In the genomic region with DNA sequence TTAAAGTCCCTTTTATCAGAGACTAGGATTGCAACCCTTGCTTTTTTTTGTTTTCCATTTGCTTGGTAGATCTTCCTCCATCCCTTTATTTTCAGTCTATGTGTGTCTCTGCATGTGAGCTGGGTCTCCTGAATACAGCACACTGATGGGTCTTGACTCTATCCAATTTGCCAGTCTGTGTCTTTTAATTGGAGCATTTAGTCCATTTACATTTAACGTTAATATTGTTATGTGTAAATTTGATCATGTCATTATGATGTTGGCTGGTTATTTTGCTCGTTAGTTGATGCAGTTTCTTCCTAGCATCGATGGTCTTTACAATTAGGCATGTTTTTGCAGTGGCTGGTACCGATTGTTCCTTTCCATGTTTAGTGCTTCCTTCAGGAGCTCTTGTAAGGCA, we compare ENCODE assay signal across 4 cellular contexts. TPM values are rescaled to one million over a fixed set of nuclear protein-coding genes. Genes with fewer than 3 reads are reported as not detected.
DNase-seq lines count a peak whose midpoint lies in the region; ATAC-seq, FAIRE-seq and TF ChIP-seq lines count a peak whose summit lies in the region.
"Not testable (repeated sequence)": the region's sequence is repeated elsewhere in the genome, so short reads cannot be mapped to it uniquely, and the experiment has no call there.
"Had no signal": no experiment of that assay in that cellular context is flagged by ENCODE, and none has a peak within 500 bp of the region (broad histone marks: within the 10 kb centered on the region; RNA-seq: fewer than 3 reads in every experiment).

No MANE protein-coding gene starts in this region.

- BruUV-seq in K562 (replicated peaks; lab: Mats Ljungman, UMichigan) = not testable (repeated sequence)

- not testable (repeated sequence) for ATAC-seq in activated CD8-positive, alpha-beta T cell treated with anti-CD3 and anti-CD28 coated beads, Interleukin-2, amount 10 ng/mL, durations not matched to agents 7 days and 5 days; K562

- H3K4me3 ChIP-seq in K562 = not testable (repeated sequence)

- TF ChIP-seq EP300 in K562 (IDR thresholded peaks at IDR 0.05; ENCODE audit: low read length) = not testable (repeated sequence)

- intact Hi-C loops in activated CD4-positive, alpha-beta T cell treated with anti-CD3 and anti-CD28 coated beads, Interleukin-2, amount 10 ng/mL, durations not matched to agents 24 days and 14 days (cut with micrococcal nuclease); K562 (cut with micrococcal nuclease): not testable (repeated sequence)

- H3K4me1 Mint-ChIP-seq in activated CD4-positive, alpha-beta T cell treated with anti-CD3 and anti-CD28 coated beads, Interleukin-2, amount 10 ng/mL, durations not matched to agents 24 days and 14 days = peaks cover 45% of the 10 kb centered on the region
- H3K4me1 Mint-ChIP-seq in activated CD8-positive, alpha-beta T cell treated with anti-CD3 and anti-CD28 coated beads, Interleukin-2, amount 10 ng/mL, durations not matched to agents 7 days and 5 days (ENCODE audit: low read depth) = peaks cover 62% of the 10 kb centered on the region

- not testable (repeated sequence) for H3K4me1 ChIP-seq in K562 (replicated peaks in 1 of 2; ENCODE audit: control insufficient read depth in 2 of 2, insufficient read depth in 2 of 2, low read length in 2 of 2)

- not testable (repeated sequence) for H3K9ac ChIP-seq in K562 (ENCODE audit: insufficient read depth in 1 of 2, low read depth in 2 of 2, low read length in 2 of 2)

- H3K4me2 ChIP-seq in K562 (ENCODE audit: insufficient read depth, low read length) = not testable (repeated sequence)

- not testable (repeated sequence) for H3K4me3 Mint-ChIP-seq in activated CD4-positive, alpha-beta T cell treated with anti-CD3 and anti-CD28 coated beads, Interleukin-2, amount 10 ng/mL, durations not matched to agents 24 days and 14 days; activated CD8-positive, alpha-beta T cell treated with anti-CD3 and anti-CD28 coated beads, Interleukin-2, amount 10 ng/mL, durations not matched to agents 7 days and 5 days

- H3K27me3 Mint-ChIP-seq in activated CD4-positive, alpha-beta T cell treated with anti-CD3 and anti-CD28 coated beads, Interleukin-2, amount 10 ng/mL, durations not matched to agents 24 days and 14 days; activated CD8-positive, alpha-beta T cell treated with anti-CD3 and anti-CD28 coated beads, Interleukin-2, amount 10 ng/mL, durations not matched to agents 7 days and 5 days (ENCODE audit: low read depth): not testable (repeated sequence)

- FAIRE-seq in K562 (lab: Jason Lieb, UNC) = not testable (repeated sequence)

- not testable (repeated sequence) for H3K79me2 ChIP-seq in K562 (ENCODE audit: control insufficient read depth, insufficient read depth, low read length)

- not testable (repeated sequence) for DNase-seq in activated CD4-positive, alpha-beta T cell treated with anti-CD3 and anti-CD28 coated beads, Interleukin-2, amount 10 ng/mL, durations not matched to agents 24 days and 14 days; activated CD8-positive, alpha-beta T cell treated with anti-CD3 and anti-CD28 coated beads, Interleukin-2, amount 10 ng/mL, durations not matched to agents 7 days and 5 days; K562 (ENCODE audit: extremely low read depth in 1 of 4, low spot score in 3 of 4)

- CTCF ChIA-PET in activated CD8-positive, alpha-beta T cell treated with anti-CD3 and anti-CD28 coated beads, Interleukin-2, amount 10 ng/mL, durations not matched to agents 7 days and 5 days (lab: Charles Lee); K562 (lab: Yijun Ruan, JAX; ENCODE audit: low intra/inter-chr PET ratio): not testable (repeated sequence)

- WGBS in K562 (ENCODE audit: insufficient coverage, low coverage, missing lambda C conversion rate) = 0% methylated on average over 4 of the region's 4 CpGs

- H3K9me3 Mint-ChIP-seq in activated CD4-positive, alpha-beta T cell treated with anti-CD3 and anti-CD28 coated beads, Interleukin-2, amount 10 ng/mL, durations not matched to agents 24 days and 14 days; activated CD8-positive, alpha-beta T cell treated with anti-CD3 and anti-CD28 coated beads, Interleukin-2, amount 10 ng/mL, durations not matched to agents 7 days and 5 days (ENCODE audit: insufficient read depth): not testable (repeated sequence)

- not testable (repeated sequence) for H3K27me3 ChIP-seq in K562 (ENCODE audit: control insufficient read depth in 2 of 2, insufficient read depth in 2 of 2, low read length in 2 of 2)

- not testable (repeated sequence) for H3K9me1 ChIP-seq in K562 (ENCODE audit: control insufficient read depth, insufficient read depth, low read length)

- H2AFZ ChIP-seq in K562 (ENCODE audit: low read depth, low read length) = not testable (repeated sequence)

- POLR2A ChIA-PET in activated CD8-positive, alpha-beta T cell treated with anti-CD3 and anti-CD28 coated beads, Interleukin-2, amount 10 ng/mL, durations not matched to agents 7 days and 5 days (lab: Charles Lee) = interaction anchor here (1.0 kb wide), 1 partner anchor 21 kb away, joined by 4 read pairs; the partner anchor contains the start of gene OAS2
- POLR2A ChIA-PET in K562 (lab: Yijun Ruan, JAX) = not testable (repeated sequence)

- in situ Hi-C loops in K562 (cut with MboI) = not testable (repeated sequence)

- TF ChIP-seq CTCF in K562 (IDR thresholded peaks at IDR 0.05 in 2 of 3, conservative IDR thresholded peaks at IDR 0.05 in 1 of 3; ENCODE audit: insufficient read depth in 2 of 3, low read depth in 1 of 3, low read length in 3 of 3) = not testable (repeated sequence)

- H4K20me1 ChIP-seq in K562 (replicated peaks; ENCODE audit: control insufficient read depth, insufficient read depth, low read length) = not testable (repeated sequence)

- H3K27ac Mint-ChIP-seq in activated CD4-positive, alpha-beta T cell treated with anti-CD3 and anti-CD28 coated beads, Interleukin-2, amount 10 ng/mL, durations not matched to agents 24 days and 14 days = peak overlapping the region; percentile 38
- H3K27ac Mint-ChIP-seq in activated CD8-positive, alpha-beta T cell treated with anti-CD3 and anti-CD28 coated beads, Interleukin-2, amount 10 ng/mL, durations not matched to agents 7 days and 5 days = peak overlapping the region; percentile 2

- TF ChIP-seq RAD21 in K562 (CRISPR knock-in tag; conservative IDR thresholded peaks at IDR 0.05 in 1 of 2, IDR thresholded peaks at IDR 0.05 in 1 of 2) = not testable (repeated sequence)

- not testable (repeated sequence) for H3K27ac ChIP-seq in K562 (ENCODE audit: extremely low read depth, low read depth, low read length)

- not testable (repeated sequence) for H3K9me3 ChIP-seq in K562 (replicated peaks; ENCODE audit: control insufficient read depth, insufficient read depth, low read depth, low read length)

- TF ChIP-seq POLR2A in K562 (conservative IDR thresholded peaks at IDR 0.05) = not testable (repeated sequence)

- peaks cover 92% of the 10 kb centered on the region for H3K36me3 Mint-ChIP-seq in activated CD4-positive, alpha-beta T cell treated with anti-CD3 and anti-CD28 coated beads, Interleukin-2, amount 10 ng/mL, durations not matched to agents 24 days and 14 days (ENCODE audit: low read depth)
- H3K36me3 Mint-ChIP-seq in activated CD8-positive, alpha-beta T cell treated with anti-CD3 and anti-CD28 coated beads, Interleukin-2, amount 10 ng/mL, durations not matched to agents 7 days and 5 days (ENCODE audit: low read depth) = peaks cover 97% of the 10 kb centered on the region

- H3K36me3 ChIP-seq in K562 (ENCODE audit: control insufficient read depth, insufficient read depth, low read length) = not testable (repeated sequence)

RNA-seq across cellular contexts. Expression of gene OAS3, which starts 18.9 kb away (rescaled TPM):
- 47.5 and 48.9 TPM in 2 replicates for total RNA-seq in activated CD4-positive, alpha-beta T cell treated with anti-CD3 and anti-CD28 coated beads, Interleukin-2, amount 10 ng/mL, durations not matched to agents 24 days and 14 days
- total RNA-seq in activated CD8-positive, alpha-beta T cell treated with anti-CD3 and anti-CD28 coated beads, Interleukin-2, amount 10 ng/mL, durations not matched to agents 7 days and 5 days = 100 to 1,000 TPM; 199 to 202 TPM
- total RNA-seq in K562 (2011; cell fraction: chromatin; rRNA removed; ENCODE audit: low replicate concordance) = 1.1 and 3.1 TPM in 2 replicates
- total RNA-seq in K562 (2011; cell fraction: nucleolus; rRNA removed) = 1.7 and 1.8 TPM in 2 replicates
- 1.5 and 2.1 TPM in 2 replicates for total RNA-seq in K562 (2011; cell fraction: nucleoplasm; rRNA removed)
- 1.3 and 1.9 TPM in 2 replicates for total RNA-seq in K562 (2014; rRNA removed)
- 0.69 and 0.77 TPM in 2 replicates for total RNA-seq in K562 (2014; rRNA removed; fragmentation: Illumina TruSeq; extraction: Trizol)
- 0.83 and 1.0 TPM in 2 replicates for total RNA-seq in K562 (2015; rRNA removed; fragmentation: Illumina TruSeq; extraction: Trizol)
- total RNA-seq in K562 (2021) = 1.9 and 4.3 TPM in 2 replicates
- polyA plus RNA-seq in K562 (2011; rRNA removed) = 0.67 and 0.91 TPM in 2 replicates
- 1.1 and 1.3 TPM in 2 replicates for polyA plus RNA-seq in K562 (2011; cell fraction: cytosol; rRNA removed)
- 0.87 and 1.5 TPM in 2 replicates for polyA plus RNA-seq in K562 (2011; cell fraction: nucleus; rRNA removed)
- polyA plus RNA-seq in K562 (2012) = 2.0 and 7.6 TPM in 2 replicates
- polyA plus RNA-seq in K562 (2014; fragmentation: Illumina TruSeq; extraction: Trizol) = 1.7 and 2.0 TPM in 2 replicates
- polyA plus RNA-seq in K562 (2014; fragmentation: Nextera tagmentation; extraction: Ambion mirVana) = under 1 TPM; 0.21 to 0.39 TPM
- polyA plus RNA-seq in K562 (2014; rRNA removed) = 0.82 and 1.7 TPM in 2 replicates
- polyA minus RNA-seq in K562 (2011; rRNA and poly(A)+ RNA removed) = 0.39 and 1.6 TPM in 2 replicates
- 0.73 and 0.76 TPM in 2 replicates for polyA minus RNA-seq in K562 (2011; cell fraction: cytosol; rRNA and poly(A)+ RNA removed)
- polyA minus RNA-seq in K562 (2011; cell fraction: nucleus; rRNA and poly(A)+ RNA removed) = 1.00 and 1.5 TPM in 2 replicates

RNA-seq across cellular contexts. Expression of gene OAS2, which starts 21.2 kb away (rescaled TPM):
- total RNA-seq in activated CD4-positive, alpha-beta T cell treated with anti-CD3 and anti-CD28 coated beads, Interleukin-2, amount 10 ng/mL, durations not matched to agents 24 days and 14 days = 111 and 118 TPM in 2 replicates
- total RNA-seq in activated CD8-positive, alpha-beta T cell treated with anti-CD3 and anti-CD28 coated beads, Interleukin-2, amount 10 ng/mL, durations not matched to agents 7 days and 5 days = 100 to 1,000 TPM; 237 to 242 TPM
- not detected in 2 replicates for total RNA-seq in K562 (2011; cell fraction: chromatin; rRNA removed; ENCODE audit: low replicate concordance)
- not detected in 2 replicates for total RNA-seq in K562 (2011; cell fraction: nucleolus; rRNA removed)
- not detected in 2 replicates for total RNA-seq in K562 (2011; cell fraction: nucleoplasm; rRNA removed)
- total RNA-seq in K562 (2014; rRNA removed) = not detected in 2 replicates
- not detected in 2 replicates for total RNA-seq in K562 (2014; rRNA removed; fragmentation: Illumina TruSeq; extraction: Trizol)
- not detected in 2 replicates for total RNA-seq in K562 (2015; rRNA removed; fragmentation: Illumina TruSeq; extraction: Trizol)
- total RNA-seq in K562 (2021) = 0.13 and 0.22 TPM in 2 replicates
- not detected in 2 replicates for polyA plus RNA-seq in K562 (2011; rRNA removed)
- not detected in 2 replicates for polyA plus RNA-seq in K562 (2011; cell fraction: cytosol; rRNA removed)
- not detected in 2 replicates for polyA plus RNA-seq in K562 (2011; cell fraction: nucleus; rRNA removed)
- 0.03 TPM in 1 of 2 replicates, not detected in the other for polyA plus RNA-seq in K562 (2012)
- 0.14 TPM in 1 of 2 replicates, not detected in the other for polyA plus RNA-seq in K562 (2014; fragmentation: Illumina TruSeq; extraction: Trizol)
- polyA plus RNA-seq in K562 (2014; fragmentation: Nextera tagmentation; extraction: Ambion mirVana) = not detected
- polyA plus RNA-seq in K562 (2014; rRNA removed) = 0.85 TPM in 1 of 2 replicates, not detected in the other
- polyA minus RNA-seq in K562 (2011; rRNA and poly(A)+ RNA removed) = not detected in 2 replicates
- not detected in 2 replicates for polyA minus RNA-seq in K562 (2011; cell fraction: cytosol; rRNA and poly(A)+ RNA removed)
- polyA minus RNA-seq in K562 (2011; cell fraction: nucleus; rRNA and poly(A)+ RNA removed) = not detected in 2 replicates
- total RNA-seq: A673 had no signal

RNA-seq across cellular contexts. Expression of gene OAS1, which starts 50.4 kb away (rescaled TPM):
- 24.5 and 28.0 TPM in 2 replicates for total RNA-seq in activated CD4-positive, alpha-beta T cell treated with anti-CD3 and anti-CD28 coated beads, Interleukin-2, amount 10 ng/mL, durations not matched to agents 24 days and 14 days
- 100 to 1,000 TPM; 143 to 146 TPM for total RNA-seq in activated CD8-positive, alpha-beta T cell treated with anti-CD3 and anti-CD28 coated beads, Interleukin-2, amount 10 ng/mL, durations not matched to agents 7 days and 5 days
- total RNA-seq in K562 (2011; cell fraction: chromatin; rRNA removed; ENCODE audit: low replicate concordance) = not detected in 2 replicates
- not detected in 2 replicates for total RNA-seq in K562 (2011; cell fraction: nucleolus; rRNA removed)
- total RNA-seq in K562 (2011; cell fraction: nucleoplasm; rRNA removed) = not detected in 2 replicates
- total RNA-seq in K562 (2014; rRNA removed) (not detected in 2 replicates), K562 (2014; rRNA removed; fragmentation: Illumina TruSeq; extraction: Trizol) (not detected in 2 replicates), K562 (2015; rRNA removed; fragmentation: Illumina TruSeq; extraction: Trizol) (0.25 TPM in 1 of 2 replicates, not detected in the other), K562 (2021) (0.29 TPM in 1 of 2 replicates, not detected in the other)
- polyA plus RNA-seq in K562 (2011; rRNA removed) (not detected in 2 replicates), K562 (2014; fragmentation: Illumina TruSeq; extraction: Trizol) (not detected in 2 replicates), K562 (2014; fragmentation: Nextera tagmentation; extraction: Ambion mirVana) (under 1 TPM in 1 of 2 experiments, not detected in 1; 0.06 TPM), K562 (2014; rRNA removed) (not detected in 2 replicates)
- not detected in 2 replicates for polyA plus RNA-seq in K562 (2011; cell fraction: cytosol; rRNA removed)
- polyA plus RNA-seq in K562 (2011; cell fraction: nucleus; rRNA removed) = not detected in 2 replicates
- polyA plus RNA-seq in K562 (2012) = 0.22 TPM in 1 of 2 replicates, not detected in the other
- polyA minus RNA-seq in K562 (2011; rRNA and poly(A)+ RNA removed) = not detected in 2 replicates
- not detected in 2 replicates for polyA minus RNA-seq in K562 (2011; cell fraction: cytosol; rRNA and poly(A)+ RNA removed)
- not detected in 2 replicates for polyA minus RNA-seq in K562 (2011; cell fraction: nucleus; rRNA and poly(A)+ RNA removed)

Comparison
In these comparisons a context has a peak if more than half of its experiments do, and no peak if none do; other contexts are left out.
1. RNA of gene OAS2, which starts 21.2 kb away (total RNA-seq): 237 to 242 TPM in activated CD8-positive, alpha-beta T cell treated with anti-CD3 and anti-CD28 coated beads, Interleukin-2, amount 10 ng/mL, durations not matched to agents 7 days and 5 days and 111 to 118 TPM in activated CD4-positive, alpha-beta T cell treated with anti-CD3 and anti-CD28 coated beads, Interleukin-2, amount 10 ng/mL, durations not matched to agents 24 days and 14 days; 0.13 to 0.22 TPM in K562; every median in the first group is over 10 times any median in the second.
2. RNA of gene OAS1, which starts 50.4 kb away (total RNA-seq): 143 to 146 TPM in activated CD8-positive, alpha-beta T cell treated with anti-CD3 and anti-CD28 coated beads, Interleukin-2, amount 10 ng/mL, durations not matched to agents 7 days and 5 days and 24.5 to 28.0 TPM in activated CD4-positive, alpha-beta T cell treated with anti-CD3 and anti-CD28 coated beads, Interleukin-2, amount 10 ng/mL, durations not matched to agents 24 days and 14 days; 0.25 to 0.29 TPM in K562; every median in the first group is over 10 times any median in the second.